In genomic region chr16:31451681-31452351, GRCh38 we compare ENCODE assay signal across 8 cellular contexts. TPM values are rescaled to one million over a fixed set of nuclear protein-coding genes. Genes with fewer than 3 reads are reported as not detected.
A peak's percentile ranks its signal among the peaks of the same experiment; 100 is the strongest.
DNase-seq lines count a peak whose midpoint lies in the region; ATAC-seq, FAIRE-seq and TF ChIP-seq lines count a peak whose summit lies in the region.

No MANE protein-coding gene starts in this region.

- WGBS in pancreas, 2 donors: 46% methylated on average over 11 of the region's 11 CpGs

- H3K4me1 Mint-ChIP-seq in activated CD8-positive, alpha-beta memory T cell treated with anti-CD3 and anti-CD28 coated beads, Interleukin-2, amount 10 ng/mL, durations not matched to agents 7 days and 5 days: peaks cover 36% of the 10 kb centered on the region

- H3K27ac Mint-ChIP-seq in activated CD8-positive, alpha-beta memory T cell treated with anti-CD3 and anti-CD28 coated beads, Interleukin-2, amount 10 ng/mL, durations not matched to agents 7 days and 5 days: peak overlapping the region; percentile 55

- peaks cover 9% of the 10 kb centered on the region for H3K36me3 Mint-ChIP-seq in activated CD8-positive, alpha-beta memory T cell treated with anti-CD3 and anti-CD28 coated beads, Interleukin-2, amount 10 ng/mL, durations not matched to agents 7 days and 5 days

- intact Hi-C loops in pancreas (cut with DNase I): no loop called here

- no peaks in the 10 kb centered on the region for H3K27me3 ChIP-seq in MG63
- H3K27me3 ChIP-seq in pancreas: no peaks in the 10 kb centered on the region

- TF ChIP-seq CTCF in fibroblast of pulmonary artery (IDR thresholded peaks at IDR 0.05; ENCODE audit: low read length, missing control alignments) (peak; percentile 81), pancreas (IDR thresholded peaks at IDR 0.05) (peak in 2 of 4 donors; percentile 19 to 25)

- peak; percentile 50 for ATAC-seq in activated CD8-positive, alpha-beta memory T cell treated with anti-CD3 and anti-CD28 coated beads, Interleukin-2, amount 10 ng/mL, durations not matched to agents 7 days and 5 days
- ATAC-seq in pancreas (peak; percentile 79 to 88 (median 84)), GM19035 (IDR thresholded peaks at IDR 0.05; ENCODE audit: unreplicated experiment) (no peak)

- no peak overlapping the region for H3K27ac ChIP-seq in pancreas

- no peak for DNase-seq in activated CD8-positive, alpha-beta memory T cell treated with anti-CD3 and anti-CD28 coated beads, Interleukin-2, amount 10 ng/mL, durations not matched to agents 7 days and 5 days
- DNase-seq in activated CD8-positive, alpha-beta memory T cell treated with anti-CD3 and anti-CD28 coated beads, Interleukin-2, amount 50 U/mL, for 48 hours: no peak
- DNase-seq in MG63 (peak; percentile 81), SKM-1 (lab: John Stamatoyannopoulos, UW; ENCODE audit: unreplicated experiment) (peak; percentile 33), fibroblast of pulmonary artery (ENCODE audit: low read depth) (peak; percentile 73), pancreas (peak in 3 of 6 donors; percentile 53 to 79 (median 59)), occipital lobe (lab: John Stamatoyannopoulos, UW) (no peak)

- H3K4me3 ChIP-seq in MG63: no peak overlapping the region
- H3K4me3 ChIP-seq in fibroblast of pulmonary artery (replicated peaks; ENCODE audit: low read depth, low read length): no peak overlapping the region
- H3K4me3 ChIP-seq in pancreas: no peak overlapping the region

- H3K36me3 ChIP-seq in MG63 (peaks cover 19% of the 10 kb centered on the region), pancreas (no peaks in the 10 kb centered on the region)

- peaks cover 3 to 36% (median 5%) of the 10 kb centered on the region in 3 donors for H3K4me1 ChIP-seq in pancreas

- H3K9me3 ChIP-seq in MG63 (no peaks in the 10 kb centered on the region), pancreas (no peaks in the 10 kb centered on the region)

- FAIRE-seq in pancreas (lab: Jason Lieb, UNC): no peak

- H3K9me3 Mint-ChIP-seq in activated CD8-positive, alpha-beta memory T cell treated with anti-CD3 and anti-CD28 coated beads, Interleukin-2, amount 10 ng/mL, durations not matched to agents 7 days and 5 days (ENCODE audit: low read depth): no peaks in the 10 kb centered on the region

- H3K4me3 Mint-ChIP-seq in activated CD8-positive, alpha-beta memory T cell treated with anti-CD3 and anti-CD28 coated beads, Interleukin-2, amount 10 ng/mL, durations not matched to agents 7 days and 5 days: no peak overlapping the region

- no peaks in the 10 kb centered on the region for H3K27me3 Mint-ChIP-seq in activated CD8-positive, alpha-beta memory T cell treated with anti-CD3 and anti-CD28 coated beads, Interleukin-2, amount 10 ng/mL, durations not matched to agents 7 days and 5 days

- CTCF ChIA-PET in activated CD8-positive, alpha-beta memory T cell treated with anti-CD3 and anti-CD28 coated beads, Interleukin-2, amount 10 ng/mL, durations not matched to agents 7 days and 5 days (lab: Charles Lee): interaction anchor here (0.7 to 3.2 kb wide), 8 partner anchors 9 to 466 kb away, joined by 3 to 10 read pairs (median 3); partner anchors contain the start of gene ZNF843

RNA-seq across cellular contexts. Expression of gene ARMC5, which starts 7.5 kb away (rescaled TPM):
- total RNA-seq in activated CD8-positive, alpha-beta memory T cell treated with anti-CD3 and anti-CD28 coated beads, Interleukin-2, amount 10 ng/mL, durations not matched to agents 7 days and 5 days: 10 to 100 TPM; 19.2 to 22.2 TPM
- total RNA-seq in MG63 (2014; rRNA removed; shearing (Covaris generic); ENCODE audit: low replicate concordance): 11.3 and 12.7 TPM in 2 replicates
- total RNA-seq in pancreas (1 to 10 TPM; 2.3 to 6.2 (median 4.3) TPM), occipital lobe (8.4 TPM)
- polyA plus RNA-seq in pancreas: 10 to 100 TPM; 16.6 to 18.1 TPM

RNA-seq across cellular contexts. Expression of gene ZNF843, which starts 9.2 kb away (rescaled TPM):
- under 1 TPM; 0.16 to 0.29 TPM for total RNA-seq in activated CD8-positive, alpha-beta memory T cell treated with anti-CD3 and anti-CD28 coated beads, Interleukin-2, amount 10 ng/mL, durations not matched to agents 7 days and 5 days
- total RNA-seq in MG63 (2014; rRNA removed; shearing (Covaris generic); ENCODE audit: low replicate concordance): not detected in 2 replicates
- total RNA-seq in pancreas (1 to 10 TPM; 2.0 to 3.4 (median 2.1) TPM), occipital lobe (0.94 TPM)
- 1 to 10 TPM; 1.1 to 1.5 TPM for polyA plus RNA-seq in pancreas

RNA-seq across cellular contexts. Expression of gene TGFB1I1, which starts 20.1 kb away (rescaled TPM):
- 1 to 10 TPM in 1 of 2 experiments, under 1 TPM in 1; 0.67 to 1.0 TPM for total RNA-seq in activated CD8-positive, alpha-beta memory T cell treated with anti-CD3 and anti-CD28 coated beads, Interleukin-2, amount 10 ng/mL, durations not matched to agents 7 days and 5 days
- 39.1 and 48.1 TPM in 2 replicates for total RNA-seq in MG63 (2014; rRNA removed; shearing (Covaris generic); ENCODE audit: low replicate concordance)
- total RNA-seq in pancreas: 10 to 100 TPM in 1 of 6 donors, 1 to 10 TPM in 5; 1.1 to 13.2 (median 4.6) TPM
- 1 to 10 TPM; 8.6 TPM for polyA plus RNA-seq in pancreas
- total RNA-seq in occipital lobe: 3.7 TPM

RNA-seq across cellular contexts. Expression of gene COX6A2, which starts 23.7 kb away (rescaled TPM):
- not detected for total RNA-seq in activated CD8-positive, alpha-beta memory T cell treated with anti-CD3 and anti-CD28 coated beads, Interleukin-2, amount 10 ng/mL, durations not matched to agents 7 days and 5 days
- total RNA-seq in MG63 (2014; rRNA removed; shearing (Covaris generic); ENCODE audit: low replicate concordance): not detected in 2 replicates
- total RNA-seq in pancreas (under 1 TPM in 4 of 6 donors, not detected in 2; 0.39 to 0.61 (median 0.52) TPM), occipital lobe (not detected)
- polyA plus RNA-seq in pancreas: 1 to 10 TPM; 2.0 to 5.5 TPM

RNA-seq across cellular contexts. Expression of gene SLC5A2, which starts 31.1 kb away (rescaled TPM):
- not detected for total RNA-seq in activated CD8-positive, alpha-beta memory T cell treated with anti-CD3 and anti-CD28 coated beads, Interleukin-2, amount 10 ng/mL, durations not matched to agents 7 days and 5 days
- total RNA-seq in MG63 (2014; rRNA removed; shearing (Covaris generic); ENCODE audit: low replicate concordance): not detected in 2 replicates
- under 1 TPM; 0.35 to 0.84 (median 0.54) TPM for total RNA-seq in pancreas
- 1 to 10 TPM; 2.8 to 4.9 TPM for polyA plus RNA-seq in pancreas
- total RNA-seq in occipital lobe: 0.62 TPM

Comparison
In these comparisons a context has a peak if more than half of its experiments do, and no peak if none do; other contexts are left out.
1. DNase-seq: peak in MG63 (single experiment), SKM-1 (single experiment) and fibroblast of pulmonary artery (single experiment); none in activated CD8-positive, alpha-beta memory T cell treated with anti-CD3 and anti-CD28 coated beads, Interleukin-2, amount 10 ng/mL, durations not matched to agents 7 days and 5 days (single experiment), activated CD8-positive, alpha-beta memory T cell treated with anti-CD3 and anti-CD28 coated beads, Interleukin-2, amount 50 U/mL, for 48 hours (single experiment) and occipital lobe (single experiment).